16 cellular contexts compared by ENCODE assay signal in genomic region chr3:195956577-195956976, GRCh38.
"Had no signal": no experiment of that assay in that cellular context is flagged by ENCODE, and none has a peak within 500 bp of the region (broad histone marks: within the 10 kb centered on the region; RNA-seq: fewer than 3 reads in every experiment).

No MANE protein-coding gene starts in this region.

- H3K27ac Mint-ChIP-seq: activated naive CD8-positive, alpha-beta T cell treated with anti-CD3 and anti-CD28 coated beads, Interleukin-2, amount 10 ng/mL, durations not matched to agents 7 days and 5 days had no signal

- H3K27me3 Mint-ChIP-seq: activated naive CD8-positive, alpha-beta T cell treated with anti-CD3 and anti-CD28 coated beads, Interleukin-2, amount 10 ng/mL, durations not matched to agents 7 days and 5 days; naive thymus-derived CD8-positive, alpha-beta T cell had no signal

- H3K27me3 ChIP-seq: dorsolateral prefrontal cortex, stomach had no signal

- DNase-seq: activated CD4-positive, alpha-beta T cell treated with anti-CD3 and anti-CD28 coated beads for 4 hours; activated gamma-delta T cell treated with Interleukin-2 at 50 U/mL for 16 hours; activated naive CD8-positive, alpha-beta T cell treated with anti-CD3 and anti-CD28 coated beads, Interleukin-2, amount 10 ng/mL, durations not matched to agents 7 days and 5 days; activated T-cell treated with anti-CD3 and anti-CD28 coated beads, Interleukin-2, amount 50 U/mL, for 4 hours; anterior cingulate cortex; central memory CD4-positive, alpha-beta T cell; dorsolateral prefrontal cortex; mesenchymal stem cell; naive thymus-derived CD8-positive, alpha-beta T cell; nucleus accumbens; retina; stimulated activated CD8-positive, alpha-beta memory T cell treated with anti-CD3 and anti-CD28 coated beads, Interleukin-4, amount 100 ng/mL, for 48 hours; stomach; trophoblast cell had no signal

- H3K9me3 Mint-ChIP-seq: activated naive CD8-positive, alpha-beta T cell treated with anti-CD3 and anti-CD28 coated beads, Interleukin-2, amount 10 ng/mL, durations not matched to agents 7 days and 5 days; activated T-cell treated with anti-CD3 and anti-CD28 coated beads, Interleukin-2, amount 50 U/mL, for 4 hours; brain; naive thymus-derived CD8-positive, alpha-beta T cell had no signal

- H3K9me3 ChIP-seq: stomach had no signal

- ATAC-seq: activated T-cell treated with anti-CD3 and anti-CD28 coated beads, Interleukin-2, amount 50 U/mL, for 4 hours; naive thymus-derived CD8-positive, alpha-beta T cell had no signal

- H3K4me3 ChIP-seq: dorsolateral prefrontal cortex, SK-N-MC, stomach had no signal

- H3K27ac ChIP-seq: dorsolateral prefrontal cortex, SK-N-MC had no signal
